ENCODE assay signal across 13 cellular contexts in the genomic region with DNA sequence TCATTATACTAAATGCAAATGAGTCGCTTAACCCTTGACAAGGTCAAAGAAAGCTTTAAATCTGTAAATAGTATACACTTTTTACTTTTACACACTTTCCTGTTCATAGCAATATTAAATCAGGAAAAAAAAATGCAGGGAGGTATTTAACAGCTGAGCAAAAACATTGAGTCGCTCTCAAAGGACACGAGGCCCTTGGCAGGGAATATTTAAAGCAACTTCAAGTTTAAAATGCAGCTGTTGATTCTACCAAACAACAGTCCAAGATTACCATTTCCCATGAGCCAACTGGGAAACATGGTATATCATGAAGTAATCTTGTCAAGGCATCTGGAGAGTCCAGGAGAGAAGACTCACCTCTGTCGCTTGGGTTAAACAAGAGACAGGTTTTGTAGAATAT.
DNase-seq lines count a peak whose midpoint lies in the region; ATAC-seq and TF ChIP-seq lines count a peak whose summit lies in the region.
"Had no signal": no experiment of that assay in that cellular context is flagged by ENCODE, and none has a peak within 500 bp of the region (broad histone marks: within the 10 kb centered on the region; RNA-seq: fewer than 3 reads in every experiment).

No MANE protein-coding gene starts in this region.

- no peaks in the 10 kb centered on the region for H3K9me3 ChIP-seq in gastroesophageal sphincter
- H3K9me3 ChIP-seq: adrenal gland, prostate gland had no signal

- H3K27me3 Mint-ChIP-seq in activated T-cell treated with anti-CD3 and anti-CD28 coated beads, Interleukin-2, amount 50 U/mL, for 72 hours (ENCODE audit: low read depth), result no peaks in the 10 kb centered on the region
- no peaks in the 10 kb centered on the region for H3K27me3 Mint-ChIP-seq in activated T-cell treated with anti-CD3 and anti-CD28 coated beads, Interleukin-2, amount 50 U/mL, for 4 hours (ENCODE audit: low read depth)
- no peaks in the 10 kb centered on the region for H3K27me3 Mint-ChIP-seq in activated naive CD8-positive, alpha-beta T cell treated with anti-CD3 and anti-CD28 coated beads, Interleukin-2, amount 50 U/mL, for 24 hours

- H3K9me3 Mint-ChIP-seq in activated T-cell treated with anti-CD3 and anti-CD28 coated beads, Interleukin-2, amount 50 U/mL, for 72 hours, result no peaks in the 10 kb centered on the region
- no peaks in the 10 kb centered on the region for H3K9me3 Mint-ChIP-seq in activated T-cell treated with anti-CD3 and anti-CD28 coated beads, Interleukin-2, amount 50 U/mL, for 4 hours
- H3K9me3 Mint-ChIP-seq in activated naive CD8-positive, alpha-beta T cell treated with anti-CD3 and anti-CD28 coated beads, Interleukin-2, amount 50 U/mL, for 24 hours, result no peaks in the 10 kb centered on the region
- no peaks in the 10 kb centered on the region for H3K9me3 Mint-ChIP-seq in stimulated activated effector memory CD8-positive, alpha-beta T cell treated with anti-CD3 and anti-CD28 coated beads, Interleukin-12 subunit alpha, Interleukin-12 subunit beta, amount 100 ng/mL, for 72 hours

- H3K36me3 Mint-ChIP-seq in activated T-cell treated with anti-CD3 and anti-CD28 coated beads, Interleukin-2, amount 50 U/mL, for 72 hours (ENCODE audit: insufficient read depth in 2 of 2), result peaks cover 12 to 24% of the 10 kb centered on the region in 2 donors
- H3K36me3 Mint-ChIP-seq in activated T-cell treated with anti-CD3 and anti-CD28 coated beads, Interleukin-2, amount 50 U/mL, for 4 hours (ENCODE audit: insufficient read depth), result peaks cover 63% of the 10 kb centered on the region
- H3K36me3 Mint-ChIP-seq in activated naive CD8-positive, alpha-beta T cell treated with anti-CD3 and anti-CD28 coated beads, Interleukin-2, amount 50 U/mL, for 24 hours (ENCODE audit: low read depth), result peaks cover 44% of the 10 kb centered on the region
- peaks cover 98% of the 10 kb centered on the region for H3K36me3 Mint-ChIP-seq in stimulated activated effector memory CD8-positive, alpha-beta T cell treated with anti-CD3 and anti-CD28 coated beads, Interleukin-12 subunit alpha, Interleukin-12 subunit beta, amount 100 ng/mL, for 72 hours

- TF ChIP-seq POLR2A in gastroesophageal sphincter (IDR thresholded peaks at IDR 0.05), result no peak

- no peak for DNase-seq in activated T-cell treated with anti-CD3 and anti-CD28 coated beads, Interleukin-2, amount 50 U/mL, for 72 hours
- no peak for DNase-seq in activated T-cell treated with anti-CD3 and anti-CD28 coated beads, Interleukin-2, amount 50 U/mL, for 4 hours
- DNase-seq in activated naive CD8-positive, alpha-beta T cell treated with anti-CD3 and anti-CD28 coated beads, Interleukin-2, amount 50 U/mL, for 24 hours, result no peak
- DNase-seq in stromal cell of bone marrow (ENCODE audit: low read depth) (peak; percentile 19), putamen (ENCODE audit: low spot score) (no peak)
- DNase-seq in stimulated activated effector memory CD8-positive, alpha-beta T cell treated with anti-CD3 and anti-CD28 coated beads, Interleukin-12 subunit alpha, Interleukin-12 subunit beta, amount 100 ng/mL, for 72 hours (ENCODE audit: low spot score in 2 of 2), result no peak
- DNase-seq: adrenal gland, DMS79, midbrain, trophoblast cell had no signal

- H3K4me1 Mint-ChIP-seq in activated T-cell treated with anti-CD3 and anti-CD28 coated beads, Interleukin-2, amount 50 U/mL, for 72 hours (ENCODE audit: low read depth), result peaks cover 41% of the 10 kb centered on the region
- H3K4me1 Mint-ChIP-seq in activated T-cell treated with anti-CD3 and anti-CD28 coated beads, Interleukin-2, amount 50 U/mL, for 4 hours (ENCODE audit: low read depth), result peaks cover 29% of the 10 kb centered on the region
- peaks cover 39% of the 10 kb centered on the region for H3K4me1 Mint-ChIP-seq in activated naive CD8-positive, alpha-beta T cell treated with anti-CD3 and anti-CD28 coated beads, Interleukin-2, amount 50 U/mL, for 24 hours
- peaks cover 45% of the 10 kb centered on the region for H3K4me1 Mint-ChIP-seq in stimulated activated effector memory CD8-positive, alpha-beta T cell treated with anti-CD3 and anti-CD28 coated beads, Interleukin-12 subunit alpha, Interleukin-12 subunit beta, amount 100 ng/mL, for 72 hours

- H3K4me3 ChIP-seq in gastroesophageal sphincter, result no peak overlapping the region
- H3K4me3 ChIP-seq: adrenal gland, prostate gland had no signal

- H3K27ac ChIP-seq in gastroesophageal sphincter, result peak overlapping the region in 3 of 4 donors; percentile 13 to 73 (median 50)
- H3K27ac ChIP-seq: prostate gland had no signal

- no peak for TF ChIP-seq EP300 in gastroesophageal sphincter (IDR thresholded peaks at IDR 0.05)

- TF ChIP-seq CTCF in gastroesophageal sphincter (IDR thresholded peaks at IDR 0.05), result no peak

- ATAC-seq in activated T-cell treated with anti-CD3 and anti-CD28 coated beads, Interleukin-2, amount 50 U/mL, for 72 hours (replicated peaks in 1 of 2), result no peak
- ATAC-seq in activated T-cell treated with anti-CD3 and anti-CD28 coated beads, Interleukin-2, amount 50 U/mL, for 4 hours, result no peak
- no peak for ATAC-seq in activated naive CD8-positive, alpha-beta T cell treated with anti-CD3 and anti-CD28 coated beads, Interleukin-2, amount 50 U/mL, for 24 hours
- ATAC-seq in gastroesophageal sphincter, result peak; percentile 53
- ATAC-seq in stimulated activated effector memory CD8-positive, alpha-beta T cell treated with anti-CD3 and anti-CD28 coated beads, Interleukin-12 subunit alpha, Interleukin-12 subunit beta, amount 100 ng/mL, for 72 hours, result no peak
- no peak for ATAC-seq in HG02798 (IDR thresholded peaks at IDR 0.05; ENCODE audit: poor library complexity, unreplicated experiment)

- WGBS in gastroesophageal sphincter (ENCODE audit: low coverage in 1 of 2), 2 donors, result 39 to 51% methylated on average over 4 of the region's 4 CpGs

- H3K36me3 ChIP-seq in gastroesophageal sphincter, result peaks cover 0 to 100% of the 10 kb centered on the region in 2 donors

- H3K27ac Mint-ChIP-seq in activated T-cell treated with anti-CD3 and anti-CD28 coated beads, Interleukin-2, amount 50 U/mL, for 72 hours, result peak overlapping the region; percentile 62
- peak overlapping the region; percentile 59 for H3K27ac Mint-ChIP-seq in activated naive CD8-positive, alpha-beta T cell treated with anti-CD3 and anti-CD28 coated beads, Interleukin-2, amount 50 U/mL, for 24 hours
- no peak overlapping the region for H3K27ac Mint-ChIP-seq in stimulated activated effector memory CD8-positive, alpha-beta T cell treated with anti-CD3 and anti-CD28 coated beads, Interleukin-12 subunit alpha, Interleukin-12 subunit beta, amount 100 ng/mL, for 72 hours

- H3K4me1 ChIP-seq in gastroesophageal sphincter, result peaks cover 13 to 35% (median 15%) of the 10 kb centered on the region in 3 donors
- H3K4me1 ChIP-seq: prostate gland had no signal

- no peaks in the 10 kb centered on the region for H3K27me3 ChIP-seq in gastroesophageal sphincter
- H3K27me3 ChIP-seq: adrenal gland had no signal

- H3K4me3 Mint-ChIP-seq in activated T-cell treated with anti-CD3 and anti-CD28 coated beads, Interleukin-2, amount 50 U/mL, for 72 hours, result no peak overlapping the region
- no peak overlapping the region for H3K4me3 Mint-ChIP-seq in activated T-cell treated with anti-CD3 and anti-CD28 coated beads, Interleukin-2, amount 50 U/mL, for 4 hours
- H3K4me3 Mint-ChIP-seq in activated naive CD8-positive, alpha-beta T cell treated with anti-CD3 and anti-CD28 coated beads, Interleukin-2, amount 50 U/mL, for 24 hours, result no peak overlapping the region
- no peak overlapping the region for H3K4me3 Mint-ChIP-seq in stimulated activated effector memory CD8-positive, alpha-beta T cell treated with anti-CD3 and anti-CD28 coated beads, Interleukin-12 subunit alpha, Interleukin-12 subunit beta, amount 100 ng/mL, for 72 hours
